1 cellular context compared by ENCODE assay signal in the genomic region with DNA sequence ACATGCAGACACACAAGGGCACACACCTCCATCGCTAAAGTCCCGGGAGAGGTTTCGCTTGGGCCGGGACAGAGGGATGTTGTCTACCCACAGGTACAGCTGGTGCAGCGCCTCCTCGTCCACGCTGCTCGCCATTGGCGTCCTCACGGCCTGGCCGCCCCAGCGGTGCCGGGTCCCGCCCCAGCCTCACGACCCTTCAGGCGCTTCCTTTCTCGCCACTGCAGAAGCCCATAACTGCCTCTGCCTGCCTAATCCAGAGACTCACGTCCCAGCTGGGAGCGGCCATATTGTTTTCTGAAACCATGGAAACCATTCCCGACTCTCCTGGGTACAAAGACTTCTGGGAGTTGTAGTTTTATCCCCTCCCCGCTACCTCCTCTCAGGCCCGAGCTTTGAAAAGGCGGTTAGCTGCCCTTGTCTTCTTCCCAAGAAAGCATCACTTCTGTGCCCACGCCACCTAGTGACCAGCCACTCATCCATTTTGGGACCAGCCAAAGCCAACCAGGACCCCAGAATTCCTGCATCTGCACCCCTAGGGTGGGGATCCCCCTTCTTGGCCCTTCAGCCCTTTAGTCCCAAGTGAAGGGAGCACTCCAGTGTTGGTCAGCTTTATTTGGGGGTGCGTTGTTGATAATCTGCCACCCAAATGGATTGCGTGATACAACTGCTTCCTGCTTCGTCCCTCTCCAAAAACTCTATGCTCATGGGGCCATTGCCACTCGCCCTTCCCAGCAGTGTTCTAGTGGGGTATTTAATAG.
A peak's percentile ranks its signal among the peaks of the same experiment; 100 is the strongest.
TF ChIP-seq lines count a peak whose summit lies in the region.

A gene with protein sequence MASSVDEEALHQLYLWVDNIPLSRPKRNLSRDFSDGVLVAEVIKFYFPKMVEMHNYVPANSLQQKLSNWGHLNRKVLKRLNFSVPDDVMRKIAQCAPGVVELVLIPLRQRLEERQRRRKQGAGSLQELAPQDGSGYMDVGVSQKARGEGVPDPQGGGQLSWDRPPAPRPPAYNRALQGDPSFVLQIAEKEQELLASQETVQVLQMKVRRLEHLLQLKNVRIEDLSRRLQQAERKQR (minus strand): TSS at position 296 of the 758 bp plus-strand sequence. CDS start 161 bp downstream, at position 135.

TF ChIP-seq in A549, 52 proteins besides CTCF, POLR2A, EP300 and RAD21 (continued from another document):
- TF ChIP-seq, protein P1, sequence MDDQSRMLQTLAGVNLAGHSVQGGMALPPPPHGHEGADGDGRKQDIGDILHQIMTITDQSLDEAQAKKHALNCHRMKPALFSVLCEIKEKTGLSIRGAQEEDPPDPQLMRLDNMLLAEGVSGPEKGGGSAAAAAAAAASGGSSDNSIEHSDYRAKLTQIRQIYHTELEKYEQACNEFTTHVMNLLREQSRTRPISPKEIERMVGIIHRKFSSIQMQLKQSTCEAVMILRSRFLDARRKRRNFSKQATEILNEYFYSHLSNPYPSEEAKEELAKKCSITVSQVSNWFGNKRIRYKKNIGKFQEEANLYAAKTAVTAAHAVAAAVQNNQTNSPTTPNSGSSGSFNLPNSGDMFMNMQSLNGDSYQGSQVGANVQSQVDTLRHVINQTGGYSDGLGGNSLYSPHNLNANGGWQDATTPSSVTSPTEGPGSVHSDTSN (IDR thresholded peaks at IDR 0.05) = peak; percentile 85
- no peak for TF ChIP-seq EHMT2 (IDR thresholded peaks at IDR 0.05; ENCODE audit: low read depth)
- TF ChIP-seq, protein P2, sequence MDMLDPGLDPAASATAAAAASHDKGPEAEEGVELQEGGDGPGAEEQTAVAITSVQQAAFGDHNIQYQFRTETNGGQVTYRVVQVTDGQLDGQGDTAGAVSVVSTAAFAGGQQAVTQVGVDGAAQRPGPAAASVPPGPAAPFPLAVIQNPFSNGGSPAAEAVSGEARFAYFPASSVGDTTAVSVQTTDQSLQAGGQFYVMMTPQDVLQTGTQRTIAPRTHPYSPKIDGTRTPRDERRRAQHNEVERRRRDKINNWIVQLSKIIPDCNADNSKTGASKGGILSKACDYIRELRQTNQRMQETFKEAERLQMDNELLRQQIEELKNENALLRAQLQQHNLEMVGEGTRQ (IDR thresholded peaks at IDR 0.05) = no peak
- no peak for TF ChIP-seq HDAC2 (IDR thresholded peaks at IDR 0.05)
- TF ChIP-seq ZFP36 (IDR thresholded peaks at IDR 0.05; ENCODE audit: borderline replicate concordance, partially characterized antibody) = no peak
- TF ChIP-seq, protein P3, sequence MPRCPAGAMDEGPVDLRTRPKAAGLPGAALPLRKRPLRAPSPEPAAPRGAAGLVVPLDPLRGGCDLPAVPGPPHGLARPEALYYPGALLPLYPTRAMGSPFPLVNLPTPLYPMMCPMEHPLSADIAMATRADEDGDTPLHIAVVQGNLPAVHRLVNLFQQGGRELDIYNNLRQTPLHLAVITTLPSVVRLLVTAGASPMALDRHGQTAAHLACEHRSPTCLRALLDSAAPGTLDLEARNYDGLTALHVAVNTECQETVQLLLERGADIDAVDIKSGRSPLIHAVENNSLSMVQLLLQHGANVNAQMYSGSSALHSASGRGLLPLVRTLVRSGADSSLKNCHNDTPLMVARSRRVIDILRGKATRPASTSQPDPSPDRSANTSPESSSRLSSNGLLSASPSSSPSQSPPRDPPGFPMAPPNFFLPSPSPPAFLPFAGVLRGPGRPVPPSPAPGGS (IDR thresholded peaks at IDR 0.05) = no peak
- TF ChIP-seq CHD2 (IDR thresholded peaks at IDR 0.05; ENCODE audit: low read length, partially characterized antibody) = no peak
- TF ChIP-seq BHLHE40 (IDR thresholded peaks at IDR 0.05; ENCODE audit: low read depth, low read length) = no peak
- 0 out of 2 replicates have a peak, but pooled peaks have one; percentile 17 for TF ChIP-seq HOXB13 (CRISPR knock-in tag; IDR thresholded peaks at IDR 0.05; ENCODE audit: low read depth)
- TF ChIP-seq ZC3H11A (IDR thresholded peaks at IDR 0.05) = no peak
- no peak; the same call in 1 of the 2 replicates for TF ChIP-seq HOXA7 (CRISPR knock-in tag; IDR thresholded peaks at IDR 0.05)
- no peak for TF ChIP-seq CBX8 (IDR thresholded peaks at IDR 0.05)
- no peak; the same call in 1 of the 2 replicates for TF ChIP-seq MYC (IDR thresholded peaks at IDR 0.05; ENCODE audit: borderline replicate concordance, low read length)
- 0 out of 2 replicates have a peak, but pooled peaks have one; percentile 31 for TF ChIP-seq KDM5A (IDR thresholded peaks at IDR 0.05)
- no peak for TF ChIP-seq HOXB5 (CRISPR knock-in tag; IDR thresholded peaks at IDR 0.05)
- TF ChIP-seq, protein P4, sequence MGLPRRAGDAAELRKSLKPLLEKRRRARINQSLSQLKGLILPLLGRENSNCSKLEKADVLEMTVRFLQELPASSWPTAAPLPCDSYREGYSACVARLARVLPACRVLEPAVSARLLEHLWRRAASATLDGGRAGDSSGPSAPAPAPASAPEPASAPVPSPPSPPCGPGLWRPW (IDR thresholded peaks at IDR 0.05) = no peak
- no peak for TF ChIP-seq NPAS2 (CRISPR knock-in tag; IDR thresholded peaks at IDR 0.05; ENCODE audit: borderline replicate concordance)
- peak; percentile 63; the same call in 1 of the 2 replicates for TF ChIP-seq EHF (CRISPR knock-in tag; IDR thresholded peaks at IDR 0.05)
- no peak for TF ChIP-seq SREBF2 (IDR thresholded peaks at IDR 0.05)
- no peak for TF ChIP-seq ESRRA (IDR thresholded peaks at IDR 0.05; ENCODE audit: borderline replicate concordance, low read length)
- TF ChIP-seq MAFK (IDR thresholded peaks at IDR 0.05; ENCODE audit: partially characterized antibody) = no peak
